In the genomic region with DNA sequence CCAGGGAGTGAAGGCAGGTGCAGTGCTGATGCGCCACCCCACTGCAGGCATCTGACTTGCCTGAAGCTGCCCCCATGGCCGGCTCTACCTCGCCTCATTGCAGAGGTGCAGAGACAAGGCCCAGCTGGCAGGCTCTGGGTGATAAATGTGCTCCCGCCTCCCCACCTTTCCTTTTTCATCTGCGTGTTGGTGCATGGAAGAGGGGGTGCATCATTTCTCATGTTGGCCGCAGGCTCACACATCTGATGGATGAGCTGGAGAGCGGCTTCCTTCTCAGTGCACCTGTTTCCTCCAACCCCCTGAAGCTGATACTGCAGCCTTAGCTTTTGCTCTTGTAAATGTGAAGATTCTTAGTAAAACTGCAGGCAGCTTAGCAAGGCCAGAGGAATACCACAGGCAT, we compare ENCODE assay signal across 26 cellular contexts.
"Had no signal": no experiment of that assay in that cellular context is flagged by ENCODE, and none has a peak within 500 bp of the region (broad histone marks: within the 10 kb centered on the region; RNA-seq: fewer than 3 reads in every experiment).

No MANE protein-coding gene starts in this region.

- H3K9me3 ChIP-seq: gastrocnemius medialis, left lung, mucosa of descending colon, prostate gland, right atrium auricular region, sigmoid colon, testis, tibial nerve, upper lobe of left lung had no signal

- H3K27ac Mint-ChIP-seq: mesothelial cell of epicardium; naive B cell; natural killer cell treated with Interleukin-12 subunit alpha and Interleukin-12 subunit beta and Interleukin-15 and Interleukin-18, amount 100 ng/mL, for 72 hours; stimulated activated memory B cell treated with anti-CD40 and anti-IgM and Interleukin-4, amounts not matched to agents 10 μg/mL and 1 μg/mL and 100 μg/mL, for 72 hours had no signal

- H2AFZ ChIP-seq: parathyroid adenoma had no signal

- ATAC-seq: gastrocnemius medialis; left lung; mucosa of descending colon; natural killer cell treated with Interleukin-12 subunit alpha and Interleukin-12 subunit beta and Interleukin-15 and Interleukin-18, amount 100 ng/mL, for 72 hours; stimulated activated memory B cell treated with anti-CD40 and anti-IgM and Interleukin-4, amounts not matched to agents 10 μg/mL and 1 μg/mL and 100 μg/mL, for 72 hours; stimulated activated naive CD8-positive, alpha-beta T cell treated with anti-CD3 and anti-CD28 coated beads, Interleukin-15, Interleukin-2, amounts not matched to agents 100 U/mL and 50 U/mL, for 24 hours had no signal

- H3K79me2 ChIP-seq: parathyroid adenoma had no signal

- H3K36me3 ChIP-seq: gastrocnemius medialis, left lung, prostate gland, right atrium auricular region, sigmoid colon, tibial nerve, upper lobe of left lung had no signal

- H3K9me3 Mint-ChIP-seq: natural killer cell treated with Interleukin-12 subunit alpha and Interleukin-12 subunit beta and Interleukin-15 and Interleukin-18, amount 100 ng/mL, for 72 hours had no signal

- H3K4me1 Mint-ChIP-seq: mesothelial cell of epicardium; naive B cell; neural crest cell; stimulated activated memory B cell treated with anti-CD40 and anti-IgM and Interleukin-4, amounts not matched to agents 10 μg/mL and 1 μg/mL and 100 μg/mL, for 72 hours had no signal

- H3K27me3 ChIP-seq: dorsolateral prefrontal cortex, gastrocnemius medialis, right atrium auricular region, sigmoid colon, testis, tibial nerve, upper lobe of left lung had no signal

- H3K4me3 Mint-ChIP-seq: mesothelial cell of epicardium; naive B cell; natural killer cell treated with Interleukin-12 subunit alpha and Interleukin-12 subunit beta and Interleukin-15 and Interleukin-18, amount 100 ng/mL, for 72 hours; neural crest cell; stimulated activated memory B cell treated with anti-CD40 and anti-IgM and Interleukin-4, amounts not matched to agents 10 μg/mL and 1 μg/mL and 100 μg/mL, for 72 hours had no signal

- H3K4me1 ChIP-seq: gastrocnemius medialis, left lung, parathyroid adenoma, prostate gland, right atrium auricular region, sigmoid colon, testis, tibial nerve, upper lobe of left lung had no signal

- H3K4me3 ChIP-seq: dorsolateral prefrontal cortex, gastrocnemius medialis, left lung, mucosa of descending colon, prostate gland, right atrium auricular region, sigmoid colon, testis, tibial nerve, upper lobe of left lung had no signal

- H3K36me3 Mint-ChIP-seq: mesothelial cell of epicardium; naive B cell; natural killer cell treated with Interleukin-12 subunit alpha and Interleukin-12 subunit beta and Interleukin-15 and Interleukin-18, amount 100 ng/mL, for 72 hours; stimulated activated memory B cell treated with anti-CD40 and anti-IgM and Interleukin-4, amounts not matched to agents 10 μg/mL and 1 μg/mL and 100 μg/mL, for 72 hours had no signal

- H3K27ac ChIP-seq: gastrocnemius medialis, left lung, parathyroid adenoma, prostate gland, right atrium auricular region, sigmoid colon, testis, tibial nerve, upper lobe of left lung had no signal

- DNase-seq: cortex of kidney; effector CD4-positive, alpha-beta T cell; foreskin fibroblast; gastrocnemius medialis; head of caudate nucleus; kidney; left lung; mesenchymal stem cell; mucosa of descending colon; naive B cell; sigmoid colon; stimulated activated CD4-positive, alpha-beta T cell treated with anti-CD3 and anti-CD28 coated beads, Interleukin-2, amount 100 ng/mL, for 24 hours; stimulated activated CD4-positive, alpha-beta T cell treated with anti-CD3 and anti-CD28 coated beads, Interleukin-4, amount 100 ng/mL, for 24 hours; stimulated activated naive CD8-positive, alpha-beta T cell treated with anti-CD3 and anti-CD28 coated beads, Interleukin-15, Interleukin-2, amounts not matched to agents 100 U/mL and 50 U/mL, for 24 hours; substantia nigra; testis had no signal
